ENCODE assay signal across 5 cellular contexts in the genomic region with DNA sequence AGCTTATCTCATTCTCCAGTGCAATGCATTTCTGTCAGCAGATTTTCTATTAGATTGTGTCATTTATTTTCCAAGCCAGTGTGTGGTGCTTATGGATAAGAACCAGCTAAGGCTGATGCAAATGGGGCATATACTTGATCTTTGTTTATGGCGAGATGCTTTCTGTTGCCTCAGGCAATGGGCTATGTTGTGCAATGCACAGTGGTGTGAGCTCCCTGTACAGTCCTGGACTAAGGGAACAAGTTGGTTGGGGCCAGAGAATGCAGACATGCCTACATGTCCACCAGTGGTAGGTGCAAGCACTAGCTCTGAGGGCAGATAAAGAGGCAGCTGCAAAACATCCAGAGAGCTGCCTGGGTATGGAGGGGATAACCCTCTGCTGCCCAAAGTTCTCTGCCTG. TPM values are rescaled to one million over a fixed set of nuclear protein-coding genes. Genes with fewer than 3 reads are reported as not detected.
"Had no signal": no experiment of that assay in that cellular context is flagged by ENCODE, and none has a peak within 500 bp of the region (broad histone marks: within the 10 kb centered on the region; RNA-seq: fewer than 3 reads in every experiment).

No MANE protein-coding gene starts in this region.

RNA-seq across cellular contexts. Expression of gene CST1, which starts 16.3 kb away (rescaled TPM):
- total RNA-seq: K562, Right ventricle myocardium superior, SJSA1 had no signal
- polyA plus RNA-seq: K562 had no signal

RNA-seq across cellular contexts. Expression of gene CST4, which starts 45.6 kb away (rescaled TPM):
- total RNA-seq: K562, PC-9, Right ventricle myocardium superior, RPMI7951, SJSA1 had no signal
- polyA plus RNA-seq: K562 had no signal
